Comparison of ENCODE assay signal across 8 cellular contexts in the genomic region with DNA sequence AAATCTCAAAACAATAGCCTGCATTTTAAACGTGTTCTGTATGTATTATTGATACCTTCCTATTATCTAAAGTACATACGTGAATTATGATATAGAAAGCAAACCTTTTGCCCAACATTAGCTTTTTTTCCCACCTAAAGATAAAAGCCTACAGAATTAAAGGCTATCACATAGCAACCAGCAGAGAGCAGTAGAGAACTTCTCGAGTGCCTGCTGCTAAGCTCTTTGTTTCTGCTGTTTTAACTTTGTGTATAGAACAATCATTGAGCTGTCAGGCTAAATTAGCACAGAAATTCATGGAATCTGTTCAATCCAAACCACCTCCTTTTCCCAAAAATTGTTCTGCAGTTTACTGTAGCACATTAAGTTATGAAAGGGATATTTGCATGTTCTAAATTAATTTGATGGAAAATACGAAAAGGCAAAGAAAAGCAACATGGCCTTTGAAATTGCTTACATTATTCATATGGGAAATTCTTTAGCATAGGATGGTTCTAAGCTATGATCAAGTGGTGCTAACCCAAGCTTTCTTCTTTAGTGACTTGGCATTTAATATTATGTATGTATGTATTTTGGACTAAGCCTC.
A peak's percentile ranks its signal among the peaks of the same experiment; 100 is the strongest.
DNase-seq lines count a peak whose midpoint lies in the region; ATAC-seq and TF ChIP-seq lines count a peak whose summit lies in the region.
"Had no signal": no experiment of that assay in that cellular context is flagged by ENCODE, and none has a peak within 500 bp of the region (broad histone marks: within the 10 kb centered on the region; RNA-seq: fewer than 3 reads in every experiment).

No MANE protein-coding gene starts in this region.

- H3K27ac ChIP-seq in gastroesophageal sphincter (no peak overlapping the region), suprapubic skin (no peak overlapping the region)

- TF ChIP-seq CTCF in gastroesophageal sphincter (IDR thresholded peaks at IDR 0.05), result peak; percentile 56 to 75 (median 67)
- peak; percentile 25 to 58 for TF ChIP-seq CTCF in suprapubic skin (IDR thresholded peaks at IDR 0.05)

- H3K27me3 ChIP-seq in gastroesophageal sphincter, result no peaks in the 10 kb centered on the region
- no peaks in the 10 kb centered on the region for H3K27me3 ChIP-seq in suprapubic skin

- H3K36me3 ChIP-seq in gastroesophageal sphincter (no peaks in the 10 kb centered on the region), suprapubic skin (no peaks in the 10 kb centered on the region)

- peak; percentile 1 for DNase-seq in GDM1 (lab: John Stamatoyannopoulos, UW)
- DNase-seq in SK-MEL-5 (ENCODE audit: low read depth, low spot score), result peak; percentile 46
- no peak for DNase-seq in suprapubic skin (ENCODE audit: low spot score in 2 of 2)
- no peak for DNase-seq in NCI-H2107 treated with DMSO at 0.1 percent for 48 hours (lab: John Stamatoyannopoulos, UW; ENCODE audit: unreplicated experiment)
- DNase-seq: activated B cell treated with CpG ODN at 0.5 μM for 24 hours had no signal

- 15 to 17% methylated on average over 4 of the region's 4 CpGs for WGBS in gastroesophageal sphincter (ENCODE audit: low coverage in 1 of 2), 2 donors
- 23% methylated on average over 4 of the region's 4 CpGs for WGBS in suprapubic skin

- H3K9me3 ChIP-seq in gastroesophageal sphincter (peaks cover 0 to 11% (median 0%) of the 10 kb centered on the region in 3 donors), suprapubic skin (no peaks in the 10 kb centered on the region)

- TF ChIP-seq POLR2A in gastroesophageal sphincter (IDR thresholded peaks at IDR 0.05) (no peak), suprapubic skin (IDR thresholded peaks at IDR 0.05) (no peak)

- in situ Hi-C loops in SK-MEL-5 (cut with HindIII; ENCODE audit: low pct_unique_long_range_greater_than_20kb, low sequenced_read_pairs), result no loop called here

- ATAC-seq in HG03442 (IDR thresholded peaks at IDR 0.05; ENCODE audit: unreplicated experiment) (peak; percentile 64), gastroesophageal sphincter (no peak), HG03460 (IDR thresholded peaks at IDR 0.05; ENCODE audit: unreplicated experiment) (no peak)

- no peak overlapping the region for H3K4me3 ChIP-seq in gastroesophageal sphincter
- no peak overlapping the region for H3K4me3 ChIP-seq in suprapubic skin

- peaks cover 0 to 5% (median 0%) of the 10 kb centered on the region in 3 donors for H3K4me1 ChIP-seq in gastroesophageal sphincter
- no peaks in the 10 kb centered on the region for H3K4me1 ChIP-seq in suprapubic skin

- TF ChIP-seq EP300 in gastroesophageal sphincter (IDR thresholded peaks at IDR 0.05), result no peak
- TF ChIP-seq EP300 in suprapubic skin (IDR thresholded peaks at IDR 0.05), result no peak

Comparison
In these comparisons a context has a peak if more than half of its experiments do, and no peak if none do; other contexts are left out.
1. DNase-seq: peak in GDM1 (single experiment) and SK-MEL-5 (single experiment); none in suprapubic skin (0 of 2) and NCI-H2107 treated with DMSO at 0.1 percent for 48 hours (single experiment).